Comparison of ENCODE assay signal across 8 cellular contexts in genomic region chr1:27366113-27366410, GRCh38. TPM values are rescaled to one million over a fixed set of nuclear protein-coding genes. Genes with fewer than 3 reads are reported as not detected.
DNase-seq lines count a peak whose midpoint lies in the region; ATAC-seq and TF ChIP-seq lines count a peak whose summit lies in the region.

No MANE protein-coding gene starts in this region.

- H3K36me3 Mint-ChIP-seq in T-helper 2 cell treated with Interferon-gamma antibody and Interleukin-4, amounts not matched to agents 5 μg/mL and 100 μg/mL, for 36 hours (ENCODE audit: low read depth), result no peaks in the 10 kb centered on the region

- in situ Hi-C loops in astrocyte of the cerebellum (cut with HindIII; ENCODE audit: low sequenced_read_pairs), result no loop called here

- no peak for TF ChIP-seq CTCF in GM20000 (IDR thresholded peaks at IDR 0.05; ENCODE audit: extremely low read depth, missing control alignments)
- TF ChIP-seq CTCF in astrocyte of the cerebellum (IDR thresholded peaks at IDR 0.05; ENCODE audit: low read depth, low read length, missing control alignments), result no peak

- TF ChIP-seq POLR2A in GM18505 (IDR thresholded peaks at IDR 0.05; ENCODE audit: borderline replicate concordance, extremely low read depth, insufficient read depth, insufficient read length), result no peak

- H3K27ac Mint-ChIP-seq in T-helper 2 cell treated with Interferon-gamma antibody and Interleukin-4, amounts not matched to agents 5 μg/mL and 100 μg/mL, for 36 hours, result peak overlapping the region; percentile 90

- H3K4me1 Mint-ChIP-seq in T-helper 2 cell treated with Interferon-gamma antibody and Interleukin-4, amounts not matched to agents 5 μg/mL and 100 μg/mL, for 36 hours (ENCODE audit: low read depth), result peaks cover 28% of the 10 kb centered on the region

- H3K4me3 ChIP-seq in astrocyte of the cerebellum (ENCODE audit: low read depth, low read length), result peak overlapping the region; percentile 60

- ATAC-seq in GM18505 (IDR thresholded peaks at IDR 0.05; ENCODE audit: unreplicated experiment), result no peak

- H3K27me3 Mint-ChIP-seq in T-helper 2 cell treated with Interferon-gamma antibody and Interleukin-4, amounts not matched to agents 5 μg/mL and 100 μg/mL, for 36 hours (ENCODE audit: low read depth), result no peaks in the 10 kb centered on the region

- no peaks in the 10 kb centered on the region for H3K9me3 Mint-ChIP-seq in T-helper 2 cell treated with Interferon-gamma antibody and Interleukin-4, amounts not matched to agents 5 μg/mL and 100 μg/mL, for 36 hours

- peak; percentile 82 for DNase-seq in AG20443 (ENCODE audit: low spot score)
- peak; percentile 81 for DNase-seq in GM20000 (ENCODE audit: low spot score)
- peak; percentile 31 for DNase-seq in MV-4-11 (lab: John Stamatoyannopoulos, UW)
- DNase-seq in T-helper 2 cell treated with Interferon-gamma antibody and Interleukin-4, amounts not matched to agents 5 μg/mL and 100 μg/mL, for 36 hours (ENCODE audit: low spot score), result peak; percentile 85
- no peak for DNase-seq in astrocyte of the cerebellum (ENCODE audit: low read depth)
- DNase-seq in hepatic stellate cell (ENCODE audit: low spot score), result peak; percentile 88
- DNase-seq in pulmonary artery endothelial cell (ENCODE audit: low read depth, low spot score), result peak; percentile 30

- H3K4me3 Mint-ChIP-seq in T-helper 2 cell treated with Interferon-gamma antibody and Interleukin-4, amounts not matched to agents 5 μg/mL and 100 μg/mL, for 36 hours, result peak overlapping the region; percentile 94

RNA-seq across cellular contexts. Expression of gene MAP3K6, which starts 0.7 kb away (rescaled TPM):
- total RNA-seq in pulmonary artery endothelial cell, result 10.0 and 10.4 TPM in 2 replicates

RNA-seq across cellular contexts. Expression of gene FCN3, which starts 8.6 kb away (rescaled TPM):
- total RNA-seq in pulmonary artery endothelial cell, result 0.07 TPM in 1 of 2 replicates, not detected in the other

RNA-seq across cellular contexts. Expression of gene CD164L2, which starts 17.1 kb away (rescaled TPM):
- total RNA-seq in pulmonary artery endothelial cell, result not detected in 2 replicates

RNA-seq across cellular contexts. Expression of gene SYTL1, which starts 24.2 kb away (rescaled TPM):
- total RNA-seq in pulmonary artery endothelial cell, result under 0.01 and 0.78 TPM in 2 replicates

RNA-seq across cellular contexts. Expression of gene GPR3, which starts 26.4 kb away (rescaled TPM):
- 0.49 and 0.86 TPM in 2 replicates for total RNA-seq in pulmonary artery endothelial cell
